Comparison of ENCODE assay signal across 8 cellular contexts in the genomic region with DNA sequence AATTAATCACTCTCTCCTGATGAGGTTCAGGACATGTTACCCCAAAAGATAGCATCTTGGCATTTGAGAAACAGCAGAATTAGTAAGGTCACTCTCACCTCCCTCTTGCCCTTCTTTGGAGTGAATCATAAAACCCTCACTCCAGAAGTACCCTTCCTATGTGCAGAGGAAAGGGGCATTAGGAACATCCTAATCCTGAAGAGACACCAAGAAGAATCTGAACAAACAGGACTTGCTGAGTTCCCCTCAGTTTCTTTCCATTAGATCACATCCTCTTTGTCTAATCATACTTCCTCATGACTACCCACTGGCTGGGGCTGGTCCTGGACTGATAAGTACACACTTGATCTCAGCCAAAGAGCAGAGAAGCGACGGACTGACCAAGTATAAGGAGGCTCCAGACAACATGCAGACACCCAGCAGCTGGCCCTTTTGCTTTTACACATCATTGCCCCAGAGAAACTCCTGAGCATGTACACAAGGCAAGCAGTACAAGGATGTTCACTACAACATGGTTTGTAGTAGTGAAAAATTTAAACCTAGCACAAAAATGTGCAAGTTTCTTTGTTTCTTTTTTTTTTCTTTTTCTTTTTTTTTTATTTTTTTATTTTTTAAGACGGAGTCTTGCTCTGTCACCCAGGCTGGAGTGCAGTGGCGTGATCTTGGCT. TPM values are rescaled to one million over a fixed set of nuclear protein-coding genes. Genes with fewer than 3 reads are reported as not detected.
DNase-seq lines count a peak whose midpoint lies in the region; TF ChIP-seq lines count a peak whose summit lies in the region.

No MANE protein-coding gene starts in this region.

- H3K27me3 ChIP-seq in ovary: no peaks in the 10 kb centered on the region

- H3K4me3 Mint-ChIP-seq in nephron progenitor cell: no peak overlapping the region

- H3K4me1 Mint-ChIP-seq in nephron progenitor cell: peaks cover 8% of the 10 kb centered on the region

- WGBS in ovary, 3 donors: 53 to 55% (median 54%) methylated on average over 4 of the region's 4 CpGs

- TF ChIP-seq EP300 in ovary (IDR thresholded peaks at IDR 0.05): no peak

- H3K4me3 ChIP-seq in cardiac fibroblast (replicated peaks in 1 of 2; ENCODE audit: low read depth in 2 of 2, low read length in 2 of 2) (no peak overlapping the region), ovary (no peak overlapping the region)

- H3K9me3 ChIP-seq in ovary: no peaks in the 10 kb centered on the region

- peaks cover 22% of the 10 kb centered on the region for H3K27me3 Mint-ChIP-seq in nephron progenitor cell (ENCODE audit: low read depth, poor library complexity)

- TF ChIP-seq POLR2A in ovary (IDR thresholded peaks at IDR 0.05): no peak

- TF ChIP-seq CTCF in cardiac fibroblast (IDR thresholded peaks at IDR 0.05; ENCODE audit: low read depth, low read length) (no peak), nephron progenitor cell (IDR thresholded peaks at IDR 0.05) (no peak), ovary (IDR thresholded peaks at IDR 0.05) (no peak)

- peaks cover under 1% of the 10 kb centered on the region for H3K9me3 Mint-ChIP-seq in nephron progenitor cell

- H3K36me3 Mint-ChIP-seq in nephron progenitor cell (ENCODE audit: low read depth): no peaks in the 10 kb centered on the region

- peak; percentile 18 for DNase-seq in stimulated activated CD4-positive, alpha-beta T cell treated with anti-CD3 and anti-CD28 coated beads, Interleukin-15, amount 100 ng/mL, for 24 hours
- no peak for DNase-seq in stimulated activated CD4-positive, alpha-beta T cell treated with anti-CD3 and anti-CD28 coated beads, Interleukin-4, amount 100 ng/mL, for 1 hour
- peak in 74 of 76 experiments; percentile 11 to 92 (median 74) for DNase-seq in HUDEP-2 (lab: John Stamatoyannopoulos, UW; ENCODE audit: unreplicated experiment in 76 of 76)
- DNase-seq in cardiac fibroblast (ENCODE audit: low read depth in 2 of 2): peak; percentile 73 to 81
- no peak for DNase-seq in nephron progenitor cell
- no peak for DNase-seq in AG20443 (ENCODE audit: low spot score)
- DNase-seq in NCI-H446 treated with DMSO at 0.1 percent for 48 hours (lab: John Stamatoyannopoulos, UW): no peak
- DNase-seq in ovary: no peak

- no peaks in the 10 kb centered on the region for H3K4me1 ChIP-seq in ovary (ENCODE audit: insufficient read depth)

- peak overlapping the region; percentile 11 for H3K27ac Mint-ChIP-seq in nephron progenitor cell

- no peaks in the 10 kb centered on the region for H3K36me3 ChIP-seq in ovary

- intact Hi-C loops in ovary (cut with DNase I): no loop called here

- no peak overlapping the region for H3K27ac ChIP-seq in ovary

RNA-seq across cellular contexts. Expression of gene TM6SF1, which starts 15.0 kb away (rescaled TPM):
- 1 to 10 TPM in 6 of 7 donors, under 1 TPM in 1; 0.76 to 5.9 (median 2.7) TPM for total RNA-seq in ovary
- polyA plus RNA-seq in ovary: 1 to 10 TPM; 3.4 to 4.9 TPM

RNA-seq across cellular contexts. Expression of gene BTBD1, which starts 25.4 kb away (rescaled TPM):
- total RNA-seq in ovary: 10 to 100 TPM; 39.2 to 85.5 (median 44.4) TPM
- 10 to 100 TPM; 24.3 to 44.9 TPM for polyA plus RNA-seq in ovary

Comparison
In these comparisons a context has a peak if more than half of its experiments do, and no peak if none do; other contexts are left out.
1. DNase-seq: peak in stimulated activated CD4-positive, alpha-beta T cell treated with anti-CD3 and anti-CD28 coated beads, Interleukin-15, amount 100 ng/mL, for 24 hours (single experiment), HUDEP-2 (74 of 76) and cardiac fibroblast (2 of 2); none in stimulated activated CD4-positive, alpha-beta T cell treated with anti-CD3 and anti-CD28 coated beads, Interleukin-4, amount 100 ng/mL, for 1 hour (single experiment), nephron progenitor cell (single experiment), AG20443 (single experiment), NCI-H446 treated with DMSO at 0.1 percent for 48 hours (single experiment) and ovary (0 of 5).